29 cellular contexts compared by ENCODE assay signal in the genomic region with DNA sequence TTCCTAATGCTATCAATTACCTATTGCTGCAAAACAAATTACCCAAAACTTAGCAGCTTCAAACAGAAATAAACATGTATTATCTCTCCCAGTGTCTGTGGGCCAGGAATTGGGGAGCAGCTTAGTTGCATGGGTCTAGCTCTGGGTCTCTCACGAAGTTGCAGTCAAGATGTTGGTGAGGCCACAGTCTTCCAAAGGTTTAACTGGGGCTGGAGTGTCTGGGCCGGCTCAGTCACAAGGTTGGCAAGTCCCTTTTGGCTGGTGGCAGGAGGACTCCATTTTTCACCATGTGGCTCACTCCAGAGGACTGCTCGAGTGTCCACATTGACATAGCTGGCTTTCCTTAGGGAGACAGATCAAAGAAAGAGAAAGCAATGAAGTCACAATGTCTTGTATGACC. TPM values are rescaled to one million over a fixed set of nuclear protein-coding genes. Genes with fewer than 3 reads are reported as not detected.
DNase-seq lines count a peak whose midpoint lies in the region; ATAC-seq and TF ChIP-seq lines count a peak whose summit lies in the region.
"Had no signal": no experiment of that assay in that cellular context is flagged by ENCODE, and none has a peak within 500 bp of the region (broad histone marks: within the 10 kb centered on the region; RNA-seq: fewer than 3 reads in every experiment).

No MANE protein-coding gene starts in this region.

- no peak overlapping the region for H4K91ac ChIP-seq in neuronal stem cell (ENCODE audit: low read depth, low read length, poor library complexity)

- no peaks in the 10 kb centered on the region for H3K27me3 Mint-ChIP-seq in activated naive CD8-positive, alpha-beta T cell treated with anti-CD3 and anti-CD28 coated beads, Interleukin-2, amount 50 U/mL, for 24 hours
- H3K27me3 Mint-ChIP-seq in activated naive CD8-positive, alpha-beta T cell treated with anti-CD3 and anti-CD28 coated beads for 36 hours: no peaks in the 10 kb centered on the region
- H3K27me3 Mint-ChIP-seq: activated CD4-positive, alpha-beta T cell treated with anti-CD3 and anti-CD28 coated beads, Interleukin-2, amount 10 ng/mL, durations not matched to agents 7 days and 5 days; CD4-positive, CD25-positive, alpha-beta regulatory T cell; naive B cell; stimulated activated naive CD8-positive, alpha-beta T cell treated with anti-CD3 and anti-CD28 coated beads, Interleukin-15, Interleukin-2, amounts not matched to agents 100 ng/mL and 50 ng/mL, for 24 hours had no signal

- no peak overlapping the region for H3K27ac ChIP-seq in adrenal gland
- no peak overlapping the region for H3K27ac ChIP-seq in neuronal stem cell (replicated peaks; ENCODE audit: low read length)
- no peak overlapping the region for H3K27ac ChIP-seq in stomach
- H3K27ac ChIP-seq: A549, breast epithelium, colonic mucosa, neutrophil, prostate gland, vagina, VCaP had no signal

- no peak overlapping the region for H2AFZ ChIP-seq in neuronal stem cell (ENCODE audit: low read length)

- H3K4me1 Mint-ChIP-seq in activated naive CD8-positive, alpha-beta T cell treated with anti-CD3 and anti-CD28 coated beads, Interleukin-2, amount 50 U/mL, for 24 hours: peaks cover 6% of the 10 kb centered on the region
- H3K4me1 Mint-ChIP-seq in activated naive CD8-positive, alpha-beta T cell treated with anti-CD3 and anti-CD28 coated beads for 36 hours: peaks cover 7% of the 10 kb centered on the region

- peak overlapping the region; percentile 73 for H3K14ac ChIP-seq in neuronal stem cell (ENCODE audit: low read length)

- H2AK5ac ChIP-seq in neuronal stem cell (ENCODE audit: low read depth, low read length): no peak overlapping the region

- no peak overlapping the region for H3K4me3 Mint-ChIP-seq in activated naive CD8-positive, alpha-beta T cell treated with anti-CD3 and anti-CD28 coated beads, Interleukin-2, amount 50 U/mL, for 24 hours
- no peak overlapping the region for H3K4me3 Mint-ChIP-seq in activated naive CD8-positive, alpha-beta T cell treated with anti-CD3 and anti-CD28 coated beads for 36 hours
- H3K4me3 Mint-ChIP-seq: activated CD4-positive, alpha-beta T cell treated with anti-CD3 and anti-CD28 coated beads, Interleukin-2, amount 10 ng/mL, durations not matched to agents 7 days and 5 days; mesothelial cell of epicardium; stimulated activated naive CD8-positive, alpha-beta T cell treated with anti-CD3 and anti-CD28 coated beads, Interleukin-15, Interleukin-2, amounts not matched to agents 100 ng/mL and 50 ng/mL, for 24 hours had no signal

- WGBS in adrenal gland, 4 donors: 57 to 90% (median 74%) methylated on average over 3 of the region's 3 CpGs
- no CpG with 5 or more reads among the region's 3 CpGs for WGBS in neuronal stem cell (ENCODE audit: extremely low coverage in 2 of 2, insufficient read length in 2 of 2, insufficient replicate concordance in 1 of 2), 2 donors
- WGBS in stomach, 5 donors: 77 to 89% (median 83%) methylated on average over 3 of the region's 3 CpGs

- H3K9me3 Mint-ChIP-seq in activated naive CD8-positive, alpha-beta T cell treated with anti-CD3 and anti-CD28 coated beads, Interleukin-2, amount 50 U/mL, for 24 hours: no peaks in the 10 kb centered on the region
- no peaks in the 10 kb centered on the region for H3K9me3 Mint-ChIP-seq in activated naive CD8-positive, alpha-beta T cell treated with anti-CD3 and anti-CD28 coated beads for 36 hours
- H3K9me3 Mint-ChIP-seq: activated CD4-positive, alpha-beta T cell treated with anti-CD3 and anti-CD28 coated beads, Interleukin-2, amount 10 ng/mL, durations not matched to agents 7 days and 5 days; CD4-positive, CD25-positive, alpha-beta regulatory T cell; mesothelial cell of epicardium; naive B cell; stimulated activated naive CD8-positive, alpha-beta T cell treated with anti-CD3 and anti-CD28 coated beads, Interleukin-15, Interleukin-2, amounts not matched to agents 100 ng/mL and 50 ng/mL, for 24 hours had no signal

- H2BK15ac ChIP-seq in neuronal stem cell (ENCODE audit: low read length): no peak overlapping the region

- H3K36me3 ChIP-seq in adrenal gland (replicated peaks in 1 of 2) (no peaks in the 10 kb centered on the region), neuronal stem cell (replicated peaks in 1 of 2; ENCODE audit: control insufficient read depth in 2 of 2, insufficient read depth in 2 of 2, low read length in 2 of 2) (no peaks in the 10 kb centered on the region), stomach (no peaks in the 10 kb centered on the region)
- H3K36me3 ChIP-seq: breast epithelium, colonic mucosa, neutrophil, prostate gland, vagina had no signal

- TF ChIP-seq EP300 in stomach (IDR thresholded peaks at IDR 0.05): no peak

- TF ChIP-seq POLR2A in adrenal gland (IDR thresholded peaks at IDR 0.05) (no peak), stomach (IDR thresholded peaks at IDR 0.05) (no peak)

- no peak overlapping the region for H2BK12ac ChIP-seq in neuronal stem cell (ENCODE audit: low read length)

- H3K9me3 ChIP-seq in adrenal gland (replicated peaks in 1 of 3): no peaks in the 10 kb centered on the region
- no peaks in the 10 kb centered on the region for H3K9me3 ChIP-seq in neuronal stem cell (replicated peaks in 1 of 2; ENCODE audit: control insufficient read depth in 2 of 2, insufficient read depth in 1 of 2, low read depth in 1 of 2, low read length in 2 of 2)
- no peaks in the 10 kb centered on the region for H3K9me3 ChIP-seq in stomach
- H3K9me3 ChIP-seq: A549, breast epithelium, colonic mucosa, neutrophil, prostate gland, vagina had no signal

- H3K4me1 ChIP-seq in adrenal gland (replicated peaks in 1 of 2) (no peaks in the 10 kb centered on the region), neuronal stem cell (ENCODE audit: control insufficient read depth in 2 of 2, insufficient read depth in 1 of 2, low read depth in 1 of 2, low read length in 2 of 2) (peaks cover 5 to 7% of the 10 kb centered on the region in 2 donors), stomach (peaks cover 0 to 9% (median 4%) of the 10 kb centered on the region in 4 donors)
- H3K4me1 ChIP-seq: breast epithelium, colonic mucosa, prostate gland had no signal

- peak; percentile 1 for DNase-seq in activated naive CD8-positive, alpha-beta T cell treated with anti-CD3 and anti-CD28 coated beads, Interleukin-2, amount 50 U/mL, for 24 hours
- no peak for DNase-seq in activated naive CD8-positive, alpha-beta T cell treated with anti-CD3 and anti-CD28 coated beads for 36 hours
- peak in 4 of 7 donors; percentile 2 to 17 (median 3) for DNase-seq in adrenal gland
- DNase-seq in neuronal stem cell (ENCODE audit: low spot score): no peak
- DNase-seq in stomach: peak; percentile 14
- DNase-seq in amygdala (lab: John Stamatoyannopoulos, UW): no peak
- DNase-seq in epidermal melanocyte (ENCODE audit: insufficient read length, low spot score): no peak
- DNase-seq: activated naive CD4-positive, alpha-beta T cell treated with anti-CD3 and anti-CD28 coated beads, Interleukin-2, amount 50 U/mL, for 16 hours; anterior cingulate cortex; CD4-positive, CD25-positive, alpha-beta regulatory T cell; colonic mucosa; DMS79 treated with DMSO at 0.1 percent for 48 hours; GF-D8; glutamatergic neuron; left ventricle myocardium superior; naive B cell; NCI-H1048; NCI-H2107; NCI-H748 treated with DMSO at 0.1 percent for 48 hours had no signal

- no peak overlapping the region for H3K4me3 ChIP-seq in adrenal gland
- H3K4me3 ChIP-seq in neuronal stem cell (ENCODE audit: low read length in 2 of 2): no peak overlapping the region
- H3K4me3 ChIP-seq in stomach: no peak overlapping the region
- H3K4me3 ChIP-seq: A549, breast epithelium, colonic mucosa, prostate gland, vagina had no signal

- H3K4ac ChIP-seq in neuronal stem cell (ENCODE audit: low read length): no peak overlapping the region

- no peak overlapping the region for H2BK120ac ChIP-seq in neuronal stem cell (ENCODE audit: low read depth, low read length)

- no peak for ATAC-seq in activated naive CD8-positive, alpha-beta T cell treated with anti-CD3 and anti-CD28 coated beads, Interleukin-2, amount 50 U/mL, for 24 hours
- ATAC-seq in GM18519 (IDR thresholded peaks at IDR 0.05; ENCODE audit: low FRiP score, unreplicated experiment): no peak
- ATAC-seq: A549, left ventricle myocardium superior had no signal

- H3K27me3 ChIP-seq in adrenal gland (no peaks in the 10 kb centered on the region), neuronal stem cell (ENCODE audit: control insufficient read depth in 3 of 3, insufficient read depth in 3 of 3, low read depth in 1 of 3, low read length in 3 of 3) (peaks cover 0 to 15% (median 0%) of the 10 kb centered on the region in 3 experiments), stomach (peaks cover 0 to 4% (median 0%) of the 10 kb centered on the region in 3 donors)
- H3K27me3 ChIP-seq: breast epithelium, colonic mucosa, vagina had no signal

- H3K36me3 Mint-ChIP-seq in activated naive CD8-positive, alpha-beta T cell treated with anti-CD3 and anti-CD28 coated beads, Interleukin-2, amount 50 U/mL, for 24 hours (ENCODE audit: low read depth): no peaks in the 10 kb centered on the region
- no peaks in the 10 kb centered on the region for H3K36me3 Mint-ChIP-seq in activated naive CD8-positive, alpha-beta T cell treated with anti-CD3 and anti-CD28 coated beads for 36 hours
- H3K36me3 Mint-ChIP-seq: CD4-positive, CD25-positive, alpha-beta regulatory T cell; mesothelial cell of epicardium; naive B cell had no signal

- no peak overlapping the region for H4K8ac ChIP-seq in neuronal stem cell (ENCODE audit: low read depth, low read length)

- H2BK5ac ChIP-seq in neuronal stem cell (ENCODE audit: low read length): no peak overlapping the region

- H3K18ac ChIP-seq in neuronal stem cell (ENCODE audit: low read length): no peak overlapping the region

- H3K4me2 ChIP-seq in neuronal stem cell (ENCODE audit: insufficient read depth, low read length, poor library complexity, severe bottlenecking): no peak overlapping the region
- H3K4me2 ChIP-seq: A549 had no signal

- no peaks in the 10 kb centered on the region for H3K79me1 ChIP-seq in neuronal stem cell (ENCODE audit: low read depth, low read length)

- TF ChIP-seq CTCF in adrenal gland (IDR thresholded peaks at IDR 0.05): no peak
- no peak for TF ChIP-seq CTCF in stomach (IDR thresholded peaks at IDR 0.05)

- H3K23ac ChIP-seq in neuronal stem cell (ENCODE audit: low read depth, low read length, poor library complexity): no peak overlapping the region

- intact Hi-C loops in adrenal gland (cut with DNase I): no loop called here
- intact Hi-C loops in stomach (cut with DNase I; ENCODE audit: low total_unique reads): no loop called here

- no peak overlapping the region for H3K27ac Mint-ChIP-seq in activated naive CD8-positive, alpha-beta T cell treated with anti-CD3 and anti-CD28 coated beads, Interleukin-2, amount 50 U/mL, for 24 hours
- no peak overlapping the region for H3K27ac Mint-ChIP-seq in activated naive CD8-positive, alpha-beta T cell treated with anti-CD3 and anti-CD28 coated beads for 36 hours
- H3K27ac Mint-ChIP-seq: activated CD4-positive, alpha-beta T cell treated with anti-CD3 and anti-CD28 coated beads, Interleukin-2, amount 10 ng/mL, durations not matched to agents 7 days and 5 days; mesothelial cell of epicardium; naive B cell; stimulated activated naive CD8-positive, alpha-beta T cell treated with anti-CD3 and anti-CD28 coated beads, Interleukin-15, Interleukin-2, amounts not matched to agents 100 ng/mL and 50 ng/mL, for 24 hours had no signal

- H3K9ac ChIP-seq in neuronal stem cell (ENCODE audit: low read depth, low read length, poor library complexity): no peak overlapping the region

RNA-seq across cellular contexts. Expression of gene LRP8, which starts 5.0 kb away (rescaled TPM):
- total RNA-seq in activated naive CD8-positive, alpha-beta T cell treated with anti-CD3 and anti-CD28 coated beads for 36 hours: 10 to 100 TPM; 42.3 to 47.7 TPM
- total RNA-seq in adrenal gland (1 to 10 TPM in 7 of 8 donors, under 1 TPM in 1; 0.66 to 7.0 (median 2.7) TPM), stomach (10 to 100 TPM in 1 of 5 donors, 1 to 10 TPM in 3, under 1 TPM in 1; 0.58 to 26.8 (median 3.5) TPM)
- polyA plus RNA-seq in adrenal gland (1 to 10 TPM in 1 of 3 donors, under 1 TPM in 2; 0.64 to 7.6 (median 0.72) TPM), stomach (1 to 10 TPM in 2 of 3 donors, under 1 TPM in 1; 0.81 to 2.9 (median 1.1) TPM)
- 23.6 TPM for polyA plus RNA-seq in neuronal stem cell (2013, experiment 1 of 2)
- polyA plus RNA-seq in neuronal stem cell (2013, experiment 2 of 2): 22.6 TPM

Comparison
In these comparisons a context has a peak if more than half of its experiments do, and no peak if none do; other contexts are left out.
1. DNase-seq: peak in activated naive CD8-positive, alpha-beta T cell treated with anti-CD3 and anti-CD28 coated beads, Interleukin-2, amount 50 U/mL, for 24 hours (single experiment), adrenal gland (4 of 7) and stomach (single experiment); none in activated naive CD8-positive, alpha-beta T cell treated with anti-CD3 and anti-CD28 coated beads for 36 hours (single experiment), neuronal stem cell (single experiment), amygdala (0 of 56) and epidermal melanocyte (single experiment).